ENCODE assay signal across 19 cellular contexts in genomic region chr7:46628389-46628788, GRCh38.
"Had no signal": no experiment of that assay in that cellular context is flagged by ENCODE, and none has a peak within 500 bp of the region (broad histone marks: within the 10 kb centered on the region; RNA-seq: fewer than 3 reads in every experiment).

No MANE protein-coding gene starts in this region.

- H3K9ac ChIP-seq: KMS-11 had no signal

- DNase-seq: Kasumi-1, MM.1S, NCI-H1092 treated with DMSO at 0.1 percent for 48 hours, NCI-H1436, NCI-H187, NCI-H2029, NCI-H2081 treated with DMSO at 0.1 percent for 48 hours, NCI-H2171, NCI-H226, NCI-H446, NCI-H510A, NCI-H524 treated with DMSO at 0.1 percent for 48 hours, NCI-H69, NCI-H774, PC-3, SHP77 had no signal

- H3K4me3 ChIP-seq: K562 had no signal

- H3K27ac ChIP-seq: KMS-11, RWPE1 had no signal

- H3K4me2 ChIP-seq: KMS-11 had no signal
